In genomic region chr12:92898755-92899154, GRCh38 we compare ENCODE assay signal across 10 cellular contexts. TPM values are rescaled to one million over a fixed set of nuclear protein-coding genes. Genes with fewer than 3 reads are reported as not detected.
DNase-seq lines count a peak whose midpoint lies in the region; ATAC-seq and TF ChIP-seq lines count a peak whose summit lies in the region.
"Had no signal": no experiment of that assay in that cellular context is flagged by ENCODE, and none has a peak within 500 bp of the region (broad histone marks: within the 10 kb centered on the region; RNA-seq: fewer than 3 reads in every experiment).

No MANE protein-coding gene starts in this region.

- TF ChIP-seq POLR2A in adrenal gland (IDR thresholded peaks at IDR 0.05) (no peak), transverse colon (IDR thresholded peaks at IDR 0.05) (no peak)

- no peak overlapping the region for H3K4me3 ChIP-seq in adrenal gland
- H3K4me3 ChIP-seq in left lung: no peak overlapping the region
- no peak overlapping the region for H3K4me3 ChIP-seq in transverse colon

- no peaks in the 10 kb centered on the region for H3K36me3 ChIP-seq in adrenal gland (replicated peaks in 1 of 2)
- H3K36me3 ChIP-seq in left lung: no peaks in the 10 kb centered on the region
- no peaks in the 10 kb centered on the region for H3K36me3 ChIP-seq in transverse colon

- H3K27me3 Mint-ChIP-seq in activated naive CD4-positive, alpha-beta T cell treated with anti-CD3 and anti-CD28 coated beads, Interleukin-2, amount 50 U/mL, for 24 hours: no peaks in the 10 kb centered on the region

- H3K27ac ChIP-seq in adrenal gland (peak overlapping the region; percentile 15 to 90 (median 82)), left lung (peak overlapping the region; percentile 71 to 74), transverse colon (peak overlapping the region; percentile 67 to 81 (median 79))

- H3K27ac Mint-ChIP-seq in activated naive CD4-positive, alpha-beta T cell treated with anti-CD3 and anti-CD28 coated beads, Interleukin-2, amount 50 U/mL, for 24 hours: peak overlapping the region; percentile 8

- H3K4me3 Mint-ChIP-seq in activated naive CD4-positive, alpha-beta T cell treated with anti-CD3 and anti-CD28 coated beads, Interleukin-2, amount 50 U/mL, for 24 hours: no peak overlapping the region

- H3K27me3 ChIP-seq in adrenal gland (no peaks in the 10 kb centered on the region), left lung (no peaks in the 10 kb centered on the region), transverse colon (no peaks in the 10 kb centered on the region)

- intact Hi-C loops in adrenal gland (cut with DNase I): no loop called here
- intact Hi-C loops in left lung (cut with DNase I): no loop called here
- intact Hi-C loops in transverse colon (cut with DNase I; ENCODE audit: low total_unique reads): no loop called here

- in situ Hi-C loops in transverse colon (cut with MboI; ENCODE audit: low pct_ligation_motif_present in 1 of 4, low pct_unique_long_range_greater_than_20kb in 1 of 4, low sequenced_read_pairs in 3 of 4): no loop called here

- H3K4me1 ChIP-seq in adrenal gland (replicated peaks in 1 of 2): peaks cover 12 to 24% of the 10 kb centered on the region in 2 donors
- peaks cover 0 to 29% of the 10 kb centered on the region in 2 donors for H3K4me1 ChIP-seq in left lung
- peaks cover 0 to 43% (median 20%) of the 10 kb centered on the region in 4 donors for H3K4me1 ChIP-seq in transverse colon

- no peak for DNase-seq in activated naive CD4-positive, alpha-beta T cell treated with Interleukin-2 at 50 U/mL for 16 hours
- no peak for DNase-seq in adrenal gland
- DNase-seq in left lung: no peak
- no peak for DNase-seq in transverse colon
- no peak for DNase-seq in NCI-H524 treated with DMSO at 0.1 percent for 48 hours (lab: John Stamatoyannopoulos, UW)
- no peak for DNase-seq in NCI-H2227 (lab: John Stamatoyannopoulos, UW; ENCODE audit: unreplicated experiment)
- DNase-seq: NCI-H1436, SHP77 treated with DMSO at 0.1 percent for 48 hours had no signal

- H3K9me3 Mint-ChIP-seq in activated naive CD4-positive, alpha-beta T cell treated with anti-CD3 and anti-CD28 coated beads, Interleukin-2, amount 50 U/mL, for 24 hours: no peaks in the 10 kb centered on the region

- peaks cover 56% of the 10 kb centered on the region for H3K4me1 Mint-ChIP-seq in activated naive CD4-positive, alpha-beta T cell treated with anti-CD3 and anti-CD28 coated beads, Interleukin-2, amount 50 U/mL, for 24 hours

- peak; percentile 14 for ATAC-seq in left lung
- no peak for ATAC-seq in HG02798 (IDR thresholded peaks at IDR 0.05; ENCODE audit: poor library complexity, unreplicated experiment)

- no peak for TF ChIP-seq EP300 in transverse colon (IDR thresholded peaks at IDR 0.05; ENCODE audit: low read depth)

- H3K36me3 Mint-ChIP-seq in activated naive CD4-positive, alpha-beta T cell treated with anti-CD3 and anti-CD28 coated beads, Interleukin-2, amount 50 U/mL, for 24 hours: peaks cover 9% of the 10 kb centered on the region

- H3K9me3 ChIP-seq in adrenal gland (replicated peaks in 1 of 3) (no peaks in the 10 kb centered on the region), left lung (no peaks in the 10 kb centered on the region), transverse colon (no peaks in the 10 kb centered on the region)

- TF ChIP-seq CTCF in adrenal gland (IDR thresholded peaks at IDR 0.05): no peak
- no peak for TF ChIP-seq CTCF in left lung (IDR thresholded peaks at IDR 0.05)
- no peak for TF ChIP-seq CTCF in transverse colon (IDR thresholded peaks at IDR 0.05)

RNA-seq across cellular contexts. Expression of gene EEA1, which starts 30.3 kb away (rescaled TPM):
- total RNA-seq in adrenal gland: 10 to 100 TPM; 11.0 to 36.9 (median 24.9) TPM
- 10 to 100 TPM in 1 of 3 donors, 1 to 10 TPM in 2; 2.5 to 28.6 (median 5.1) TPM for polyA plus RNA-seq in adrenal gland
- total RNA-seq in left lung: 10 to 100 TPM; 32.2 to 34.6 TPM
- total RNA-seq in transverse colon: 10 to 100 TPM; 11.6 to 25.4 (median 21.7) TPM
